17 cellular contexts compared by ENCODE assay signal in the genomic region with DNA sequence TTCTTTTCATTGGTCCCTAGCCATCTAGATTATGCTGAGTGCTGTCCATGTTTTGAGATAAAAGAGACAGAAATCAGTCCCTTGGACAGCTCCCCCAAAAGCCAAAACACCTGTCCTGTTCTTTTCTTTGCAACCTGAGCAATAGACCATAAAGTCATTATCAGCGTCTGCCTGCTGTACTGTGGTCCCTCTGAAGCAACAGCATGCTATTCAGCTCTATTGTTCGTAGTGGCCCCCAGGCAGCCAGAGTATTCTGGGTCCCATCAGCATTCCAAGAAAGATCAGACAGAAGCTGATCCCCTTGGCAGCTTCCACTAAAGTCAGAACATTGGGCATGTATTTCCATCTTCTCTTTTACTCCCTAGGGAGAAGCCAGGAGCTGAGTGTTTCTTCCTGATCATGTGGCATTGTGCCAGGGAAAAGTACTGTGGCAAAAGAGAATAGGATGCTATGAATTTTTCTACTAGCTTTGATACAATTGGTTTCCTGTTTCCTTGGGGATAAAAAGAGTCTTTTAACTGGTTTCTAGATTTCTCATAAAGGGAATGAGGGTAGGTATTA. TPM values are rescaled to one million over a fixed set of nuclear protein-coding genes. Genes with fewer than 3 reads are reported as not detected.
DNase-seq lines count a peak whose midpoint lies in the region; ATAC-seq, FAIRE-seq and TF ChIP-seq lines count a peak whose summit lies in the region.
"Had no signal": no experiment of that assay in that cellular context is flagged by ENCODE, and none has a peak within 500 bp of the region (broad histone marks: within the 10 kb centered on the region; RNA-seq: fewer than 3 reads in every experiment).

No MANE protein-coding gene starts in this region.

- H3K4me1 ChIP-seq in K562 (replicated peaks in 1 of 2; ENCODE audit: control insufficient read depth in 2 of 2, insufficient read depth in 2 of 2, low read length in 2 of 2): peaks cover 0 to 7% of the 10 kb centered on the region in 2 experiments; a peak in 1 of 5 replicates
- H3K4me1 ChIP-seq in prostate gland (replicated peaks): no peaks in the 10 kb centered on the region
- H3K4me1 ChIP-seq: SJSA1 had no signal

- H3K4me3 ChIP-seq in K562 (no peak overlapping the region), prostate gland (no peak overlapping the region)
- H3K4me3 ChIP-seq: BLaER1 treated with 17β-estradiol and CSF1 and Interleukin-3, amounts not matched to agents 10 nM and 100 nM; SJSA1 had no signal

- H2AFZ ChIP-seq in K562 (ENCODE audit: low read depth, low read length): no peak overlapping the region

- ATAC-seq in K562 (no peak), GM19035 (IDR thresholded peaks at IDR 0.05; ENCODE audit: unreplicated experiment) (no peak)
- ATAC-seq: HCT116, PC-3 had no signal

- H3K4me3 Mint-ChIP-seq in type B pancreatic cell: no peak overlapping the region

- DNase-seq in NCI-H2171 (lab: John Stamatoyannopoulos, UW) (peak; percentile 80), K562 (ENCODE audit: extremely low read depth in 1 of 4, low spot score in 3 of 4) (no peak), islet precursor cell (peak; percentile 70), prostate gland (ENCODE audit: low spot score) (no peak), type B pancreatic cell (ENCODE audit: extremely low spot score, unreplicated experiment) (no peak), NCI-H526 (lab: John Stamatoyannopoulos, UW) (no peak)
- DNase-seq: MV-4-11, NCI-H1417 treated with DMSO at 0.1 percent for 48 hours, NCI-H2081 treated with DMSO at 0.1 percent for 48 hours, NCI-H510A treated with DMSO at 0.1 percent for 48 hours, PC-3 had no signal

- WGBS in K562 (ENCODE audit: insufficient coverage, low coverage, missing lambda C conversion rate): 24% methylated on average over 2 of the region's 2 CpGs
- WGBS in prostate gland: 28% methylated on average over 2 of the region's 2 CpGs

- no peak overlapping the region for H3K27ac Mint-ChIP-seq in type B pancreatic cell

- CTCF ChIA-PET in K562 (lab: Yijun Ruan, JAX; ENCODE audit: low intra/inter-chr PET ratio): no interaction called here

- H3K27me3 ChIP-seq in K562 (ENCODE audit: control insufficient read depth in 2 of 2, insufficient read depth in 2 of 2, low read length in 2 of 2) (no peaks in the 10 kb centered on the region), prostate gland (replicated peaks; ENCODE audit: insufficient read depth) (no peaks in the 10 kb centered on the region)
- H3K27me3 ChIP-seq: BLaER1 treated with 17β-estradiol and CSF1 and Interleukin-3, amounts not matched to agents 10 nM and 100 nM; SJSA1 had no signal

- peaks cover 6% of the 10 kb centered on the region for H3K36me3 Mint-ChIP-seq in type B pancreatic cell

- TF ChIP-seq RAD21 in Ishikawa (IDR thresholded peaks at IDR 0.05; ENCODE audit: low read depth): no peak
- no peak for TF ChIP-seq RAD21 in K562 (CRISPR knock-in tag; conservative IDR thresholded peaks at IDR 0.05 in 1 of 2, IDR thresholded peaks at IDR 0.05 in 1 of 2)

- no peak overlapping the region for H3K9ac ChIP-seq in K562 (ENCODE audit: insufficient read depth in 1 of 2, low read depth in 2 of 2, low read length in 2 of 2)
- H3K9ac ChIP-seq: BLaER1 treated with 17β-estradiol and CSF1 and Interleukin-3, amounts not matched to agents 10 nM and 100 nM had no signal

- H3K9me3 Mint-ChIP-seq in type B pancreatic cell: peaks cover 15% of the 10 kb centered on the region

- no peaks in the 10 kb centered on the region for H3K9me1 ChIP-seq in K562 (ENCODE audit: control insufficient read depth, insufficient read depth, low read length)

- H4K20me1 ChIP-seq in K562 (replicated peaks; ENCODE audit: control insufficient read depth, insufficient read depth, low read length): no peaks in the 10 kb centered on the region
- H4K20me1 ChIP-seq: BLaER1 treated with 17β-estradiol and CSF1 and Interleukin-3, amounts not matched to agents 10 nM and 100 nM had no signal

- TF ChIP-seq EP300 in Ishikawa (IDR thresholded peaks at IDR 0.05; ENCODE audit: borderline replicate concordance) (no peak), K562 (IDR thresholded peaks at IDR 0.05; ENCODE audit: low read length) (no peak)

- peaks cover 4% of the 10 kb centered on the region for H3K4me1 Mint-ChIP-seq in type B pancreatic cell (ENCODE audit: unreplicated experiment)

- H3K9me3 ChIP-seq in K562 (replicated peaks; ENCODE audit: control insufficient read depth, insufficient read depth, low read depth, low read length): peaks cover 8% of the 10 kb centered on the region; the same call in 1 of the 2 replicates
- no peaks in the 10 kb centered on the region for H3K9me3 ChIP-seq in prostate gland
- H3K9me3 ChIP-seq: SJSA1 had no signal

- POLR2A ChIA-PET in K562 (lab: Yijun Ruan, JAX): interaction anchor here (0.5 to 0.7 kb wide), 3 partner anchors 10 to 30 kb away, joined by 3 read pairs; no protein-coding TSS in a partner anchor

- no peak for FAIRE-seq in K562 (lab: Jason Lieb, UNC)

- intact Hi-C loops in K562 (cut with micrococcal nuclease) (no loop called here), prostate gland (cut with DNase I) (no loop called here)

- TF ChIP-seq CTCF in K562 (IDR thresholded peaks at IDR 0.05 in 2 of 3, conservative IDR thresholded peaks at IDR 0.05 in 1 of 3; ENCODE audit: insufficient read depth in 2 of 3, low read depth in 1 of 3, low read length in 3 of 3) (no peak), prostate gland (IDR thresholded peaks at IDR 0.05) (no peak), type B pancreatic cell (conservative IDR thresholded peaks at IDR 0.05) (no peak)

- no peak for TF ChIP-seq POLR2A in K562 (conservative IDR thresholded peaks at IDR 0.05)
- TF ChIP-seq POLR2A in prostate gland (IDR thresholded peaks at IDR 0.05): no peak

- no peak overlapping the region for H3K4me2 ChIP-seq in K562 (ENCODE audit: insufficient read depth, low read length)
- H3K4me2 ChIP-seq: BLaER1 treated with 17β-estradiol and CSF1 and Interleukin-3, amounts not matched to agents 10 nM and 100 nM had no signal

- BruUV-seq in K562 (replicated peaks; lab: Mats Ljungman, UMichigan): no TSS peak

- H3K36me3 ChIP-seq in K562 (ENCODE audit: control insufficient read depth, insufficient read depth, low read length): no peaks in the 10 kb centered on the region
- no peaks in the 10 kb centered on the region for H3K36me3 ChIP-seq in prostate gland
- H3K36me3 ChIP-seq: BLaER1 treated with 17β-estradiol and CSF1 and Interleukin-3, amounts not matched to agents 10 nM and 100 nM; SJSA1 had no signal

- H3K27ac ChIP-seq in K562 (ENCODE audit: extremely low read depth, low read depth, low read length): no peak overlapping the region
- H3K27ac ChIP-seq in prostate gland: no peak overlapping the region
- H3K27ac ChIP-seq: BLaER1 treated with 17β-estradiol and CSF1 and Interleukin-3, amounts not matched to agents 10 nM and 100 nM; SJSA1 had no signal

- no peaks in the 10 kb centered on the region for H3K79me2 ChIP-seq in K562 (ENCODE audit: control insufficient read depth, insufficient read depth, low read length)

- in situ Hi-C loops in K562 (cut with MboI): loop anchor here (25.0 kb wide), 1 partner anchor 555 kb away; the partner anchor contains the start of gene CALCRL

- H3K27me3 Mint-ChIP-seq in type B pancreatic cell: no peaks in the 10 kb centered on the region

TF ChIP-seq in K562, 482 proteins besides CTCF, POLR2A, EP300 and RAD21:
- no peak for TF ChIP-seq ZNF174 (CRISPR knock-in tag; IDR thresholded peaks at IDR 0.05)
- no peak for TF ChIP-seq ZNF780A (CRISPR knock-in tag; IDR thresholded peaks at IDR 0.05)
- TF ChIP-seq NFIC (IDR thresholded peaks at IDR 0.05): peak; percentile 41; the same call in 1 of the 2 replicates

RNA-seq across cellular contexts. Expression of gene ZSWIM2, which starts 33.6 kb away (rescaled TPM):
- not detected in 2 replicates for total RNA-seq in K562 (2011; cell fraction: chromatin; rRNA removed; ENCODE audit: low replicate concordance)
- not detected in 2 replicates for total RNA-seq in K562 (2011; cell fraction: nucleolus; rRNA removed)
- not detected in 2 replicates for total RNA-seq in K562 (2011; cell fraction: nucleoplasm; rRNA removed)
- total RNA-seq in K562 (2014; rRNA removed) (not detected in 2 replicates), K562 (2014; rRNA removed; fragmentation: Illumina TruSeq; extraction: Trizol) (not detected in 2 replicates), K562 (2015; rRNA removed; fragmentation: Illumina TruSeq; extraction: Trizol) (not detected in 2 replicates), K562 (2021) (not detected in 2 replicates), prostate gland (1 to 10 TPM in 1 of 2 donors, not detected in 1; 2.3 TPM), type B pancreatic cell (ENCODE audit: low replicate concordance) (not detected in 2 replicates)
- polyA plus RNA-seq in K562 (2011; rRNA removed) (not detected in 2 replicates), K562 (2014; fragmentation: Illumina TruSeq; extraction: Trizol) (not detected in 2 replicates), K562 (2014; fragmentation: Nextera tagmentation; extraction: Ambion mirVana) (not detected), K562 (2014; rRNA removed) (not detected in 2 replicates)
- not detected in 2 replicates for polyA plus RNA-seq in K562 (2011; cell fraction: cytosol; rRNA removed)
- not detected in 2 replicates for polyA plus RNA-seq in K562 (2011; cell fraction: nucleus; rRNA removed)
- polyA plus RNA-seq in K562 (2012): not detected in 2 replicates
- polyA minus RNA-seq in K562 (2011; rRNA and poly(A)+ RNA removed): not detected in 2 replicates
- polyA minus RNA-seq in K562 (2011; cell fraction: cytosol; rRNA and poly(A)+ RNA removed): not detected in 2 replicates
- not detected in 2 replicates for polyA minus RNA-seq in K562 (2011; cell fraction: nucleus; rRNA and poly(A)+ RNA removed)
- total RNA-seq: Daoy, PC-3, SJSA1 had no signal

Comparison
In these comparisons a context has a peak if more than half of its experiments do, and no peak if none do; other contexts are left out.
1. DNase-seq: peak in NCI-H2171 (single experiment) and islet precursor cell (single experiment); none in K562 (0 of 4), prostate gland (single experiment), type B pancreatic cell (single experiment) and NCI-H526 (0 of 2).